In genomic region chr16:84220851-84221250, GRCh38 we compare ENCODE assay signal across 28 cellular contexts. TPM values are rescaled to one million over a fixed set of nuclear protein-coding genes. Genes with fewer than 3 reads are reported as not detected.
DNase-seq lines count a peak whose midpoint lies in the region; TF ChIP-seq lines count a peak whose summit lies in the region.
"Had no signal": no experiment of that assay in that cellular context is flagged by ENCODE, and none has a peak within 500 bp of the region (broad histone marks: within the 10 kb centered on the region; RNA-seq: fewer than 3 reads in every experiment).

No MANE protein-coding gene starts in this region.

- CTCF ChIA-PET in RWPE1 (lab: Yijun Ruan, JAX): no interaction called here

- WGBS in mesenchymal stem cell: 92% methylated on average over 1 of the region's 1 CpG

- TF ChIP-seq CTCF in brain microvascular endothelial cell (IDR thresholded peaks at IDR 0.05; ENCODE audit: low read depth, low read length, missing control alignments): no peak
- TF ChIP-seq CTCF in RWPE1 (conservative IDR thresholded peaks at IDR 0.05; ENCODE audit: low read depth): no peak

- POLR2A ChIA-PET in RWPE1 (lab: Yijun Ruan, JAX; ENCODE audit: low non-redundant PET): no interaction called here

- H3K4me2 ChIP-seq in mesenchymal stem cell (ENCODE audit: low read length, poor library complexity, severe bottlenecking): no peak overlapping the region
- H3K4me2 ChIP-seq: KMS-11 had no signal

- no peak overlapping the region for H3K4ac ChIP-seq in mesenchymal stem cell (ENCODE audit: low read depth in 1 of 2, low read length in 2 of 2)

- no peaks in the 10 kb centered on the region for H3K9me3 ChIP-seq in mesenchymal stem cell (ENCODE audit: control insufficient read depth, low read length)
- H3K9me3 ChIP-seq: lower lobe of right lung, SJCRH30, testis, uterus had no signal

- H3K4me1 ChIP-seq in mesenchymal stem cell (ENCODE audit: control insufficient read depth, insufficient read depth, low read depth, low read length): peaks cover 6% of the 10 kb centered on the region
- H3K4me1 ChIP-seq: lower lobe of right lung, SJCRH30, testis, uterus had no signal

- no peaks in the 10 kb centered on the region for H3K36me3 ChIP-seq in brain microvascular endothelial cell (replicated peaks)
- no peaks in the 10 kb centered on the region for H3K36me3 ChIP-seq in mesenchymal stem cell (ENCODE audit: control insufficient read depth in 1 of 2, insufficient read depth in 2 of 2, low read depth in 1 of 2, low read length in 2 of 2)
- H3K36me3 ChIP-seq: lower lobe of right lung, SJCRH30, uterus, WERI-Rb-1 had no signal

- no peaks in the 10 kb centered on the region for H3K27me3 ChIP-seq in brain microvascular endothelial cell (replicated peaks)
- peaks cover 16 to 45% of the 10 kb centered on the region in 2 experiments for H3K27me3 ChIP-seq in mesenchymal stem cell (ENCODE audit: control insufficient read depth in 1 of 2, insufficient read depth in 1 of 2, low read length in 2 of 2)
- H3K27me3 ChIP-seq: SJCRH30, testis, uterus had no signal

- no peak overlapping the region for H3K23ac ChIP-seq in mesenchymal stem cell (ENCODE audit: low read length in 2 of 2)

- no peak overlapping the region for H3K4me3 ChIP-seq in brain microvascular endothelial cell (ENCODE audit: low read depth, low read length)
- H3K4me3 ChIP-seq in mesenchymal stem cell (ENCODE audit: insufficient read depth in 1 of 2, low read depth in 1 of 2, low read length in 2 of 2): no peak overlapping the region
- H3K4me3 ChIP-seq: lower lobe of right lung, SJCRH30, testis, uterus had no signal

- H2AK5ac ChIP-seq in mesenchymal stem cell (ENCODE audit: low read length, severe bottlenecking): no peak overlapping the region

- no peak overlapping the region for H2BK15ac ChIP-seq in mesenchymal stem cell (ENCODE audit: low read depth, poor library complexity, severe bottlenecking)

- no peak overlapping the region for H2AFZ ChIP-seq in mesenchymal stem cell (ENCODE audit: low read depth, low read length)

- H3K14ac ChIP-seq in mesenchymal stem cell (ENCODE audit: low read length in 2 of 2): no peak overlapping the region

- H2BK12ac ChIP-seq in mesenchymal stem cell (ENCODE audit: low read length in 2 of 2): no peak overlapping the region

- H3K9ac ChIP-seq in mesenchymal stem cell (ENCODE audit: low read length): no peak overlapping the region
- H3K9ac ChIP-seq: KMS-11 had no signal

- no peak overlapping the region for H2BK120ac ChIP-seq in mesenchymal stem cell (ENCODE audit: low read depth, low read length)

- H3K27ac ChIP-seq in brain microvascular endothelial cell (no peak overlapping the region), mesenchymal stem cell (ENCODE audit: low read length, poor library complexity, severe bottlenecking) (no peak overlapping the region), RWPE1 (no peak overlapping the region)
- H3K27ac ChIP-seq: KMS-11, lower lobe of right lung, SJCRH30, testis, uterus, WERI-Rb-1 had no signal

- no peak overlapping the region for H4K91ac ChIP-seq in mesenchymal stem cell (ENCODE audit: low read length)

- no peak overlapping the region for H4K8ac ChIP-seq in mesenchymal stem cell (ENCODE audit: low read length)

- DNase-seq in AG20443 (ENCODE audit: low spot score): peak; percentile 42
- peak; percentile 22 for DNase-seq in M059J (ENCODE audit: low read depth)
- peak; percentile 60 for DNase-seq in brain microvascular endothelial cell
- DNase-seq in mesenchymal stem cell: peak; percentile 20
- no peak for DNase-seq in SK-N-DZ (ENCODE audit: low spot score)
- DNase-seq in activated naive CD4-positive, alpha-beta T cell (lab: John Stamatoyannopoulos, UW): no peak
- DNase-seq in RWPE1 (ENCODE audit: low spot score): no peak
- DNase-seq in SIG-M5 treated with dmso at 0.1 percent for 504 hours (lab: John Stamatoyannopoulos, UW; ENCODE audit: unreplicated experiment): no peak
- DNase-seq: activated CD4-positive, alpha-beta T cell treated with anti-CD3 and anti-CD28 coated beads, Interleukin-2, amount 50 U/mL, for 48 hours; activated gamma-delta T cell; CD4-positive, alpha-beta T cell; central memory CD4-positive, alpha-beta T cell; hippocampal formation; lower lobe of right lung; NCI-H1048; NCI-H187 treated with DMSO at 0.1 percent for 48 hours; NCI-H2227 treated with DMSO at 0.1 percent for 48 hours; stimulated activated CD4-positive, alpha-beta T cell treated with anti-CD3 and anti-CD28 coated beads, Interleukin-2, amount 100 ng/mL, for 48 hours; stimulated activated naive B cell treated with anti-CD40 and anti-IgM and Interleukin-4, amounts not matched to agents 10 μg/mL and 1 μg/mL and 100 μg/mL, for 72 hours; T-helper 17 cell; testis; uterus; WERI-Rb-1 had no signal

- H3K18ac ChIP-seq in mesenchymal stem cell (ENCODE audit: low read depth in 1 of 2, low read length in 2 of 2): no peak overlapping the region

- in situ Hi-C loops in brain microvascular endothelial cell (cut with HindIII; ENCODE audit: low pct_ligation_motif_present, low sequenced_read_pairs): no loop called here

- no peaks in the 10 kb centered on the region for H3K79me1 ChIP-seq in mesenchymal stem cell (replicated peaks; ENCODE audit: low read length, poor library complexity, severe bottlenecking)

- H2BK5ac ChIP-seq in mesenchymal stem cell (ENCODE audit: low read depth, low read length, poor library complexity, severe bottlenecking): no peak overlapping the region

RNA-seq across cellular contexts. Expression of gene KCNG4, which starts 19.0 kb away (rescaled TPM):
- not detected in 2 replicates for total RNA-seq in M059J (2014; rRNA removed; shearing (Covaris generic))
- not detected for polyA plus RNA-seq in mesenchymal stem cell (2013, experiment 1 of 2)
- not detected for polyA plus RNA-seq in mesenchymal stem cell (2013, experiment 2 of 2)
- not detected in 2 replicates for polyA plus RNA-seq in SK-N-DZ (2014; cell fraction: cytosol; rRNA removed)
- polyA plus RNA-seq in SK-N-DZ (2014; cell fraction: nucleus; rRNA removed): not detected in 2 replicates
- total RNA-seq: CD4-positive, alpha-beta T cell; frontal cortex; HT1080; lower lobe of right lung; T-helper 17 cell; uterus had no signal
- polyA plus RNA-seq: adipose tissue had no signal

RNA-seq across cellular contexts. Expression of gene ADAD2, which starts 29.9 kb away (rescaled TPM):
- total RNA-seq in M059J (2014; rRNA removed; shearing (Covaris generic)): not detected in 2 replicates
- not detected for polyA plus RNA-seq in mesenchymal stem cell (2013, experiment 1 of 2)
- polyA plus RNA-seq in mesenchymal stem cell (2013, experiment 2 of 2): not detected
- polyA plus RNA-seq in SK-N-DZ (2014; cell fraction: cytosol; rRNA removed): 1.3 TPM in 1 of 2 replicates, not detected in the other
- polyA plus RNA-seq in SK-N-DZ (2014; cell fraction: nucleus; rRNA removed): 0.05 and 0.58 TPM in 2 replicates
- total RNA-seq: frontal cortex, HT1080, lower lobe of right lung, T-helper 17 cell had no signal

RNA-seq across cellular contexts. Expression of gene TAF1C, which starts 34.0 kb away (rescaled TPM):
- total RNA-seq in M059J (2014; rRNA removed; shearing (Covaris generic)): 15.1 and 23.4 TPM in 2 replicates
- polyA plus RNA-seq in mesenchymal stem cell (2013, experiment 1 of 2): 24.3 TPM
- polyA plus RNA-seq in mesenchymal stem cell (2013, experiment 2 of 2): 22.1 TPM
- polyA plus RNA-seq in SK-N-DZ (2014; cell fraction: cytosol; rRNA removed): 55.5 and 64.8 TPM in 2 replicates
- polyA plus RNA-seq in SK-N-DZ (2014; cell fraction: nucleus; rRNA removed): 308 and 445 TPM in 2 replicates

Comparison
In these comparisons a context has a peak if more than half of its experiments do, and no peak if none do; other contexts are left out.
1. DNase-seq: peak in AG20443 (single experiment), M059J (single experiment), brain microvascular endothelial cell (single experiment) and mesenchymal stem cell (single experiment); none in SK-N-DZ (single experiment), activated naive CD4-positive, alpha-beta T cell (0 of 4), RWPE1 (single experiment) and SIG-M5 treated with dmso at 0.1 percent for 504 hours (single experiment).